In the genomic region with DNA sequence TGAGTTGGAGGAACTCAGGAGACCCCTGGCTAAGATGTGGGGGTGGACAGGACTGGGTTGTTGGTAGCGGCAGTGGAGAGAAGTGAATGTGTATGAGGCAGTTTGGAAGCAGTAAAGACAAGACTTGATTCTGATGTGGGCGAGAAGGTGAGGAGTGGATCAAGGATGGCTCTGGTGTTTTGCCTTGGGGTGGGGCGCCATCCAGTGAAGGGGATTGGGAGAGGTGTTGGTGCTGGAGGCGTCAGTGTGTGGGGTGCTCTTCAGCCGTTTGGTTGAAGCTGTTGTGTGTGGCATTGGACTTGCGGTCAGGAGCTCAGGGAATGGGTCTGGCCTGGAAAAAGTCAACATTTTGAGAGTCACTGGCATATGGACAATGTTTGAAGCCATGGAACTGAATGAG, we compare ENCODE assay signal across 18 cellular contexts. TPM values are rescaled to one million over a fixed set of nuclear protein-coding genes. Genes with fewer than 3 reads are reported as not detected.
DNase-seq lines count a peak whose midpoint lies in the region; ATAC-seq and TF ChIP-seq lines count a peak whose summit lies in the region.
"Had no signal": no experiment of that assay in that cellular context is flagged by ENCODE, and none has a peak within 500 bp of the region (broad histone marks: within the 10 kb centered on the region; RNA-seq: fewer than 3 reads in every experiment).

No MANE protein-coding gene starts in this region.

- peaks cover 5% of the 10 kb centered on the region for H3K4me1 ChIP-seq in mammary epithelial cell (ENCODE audit: insufficient read depth, low read length)
- H3K4me1 ChIP-seq in OCI-LY1 (ENCODE audit: insufficient read depth, low read length, severe bottlenecking), result peaks cover 41% of the 10 kb centered on the region
- H3K4me1 ChIP-seq in prostate gland (replicated peaks), result no peaks in the 10 kb centered on the region
- H3K4me1 ChIP-seq: A549 had no signal

- no peaks in the 10 kb centered on the region for H3K9me3 ChIP-seq in mammary epithelial cell (replicated peaks; ENCODE audit: insufficient read depth, low read length)
- no peaks in the 10 kb centered on the region for H3K9me3 ChIP-seq in OCI-LY1 (ENCODE audit: low read length)
- no peaks in the 10 kb centered on the region for H3K9me3 ChIP-seq in prostate gland
- H3K9me3 ChIP-seq: A549; BLaER1 treated with 17β-estradiol and CSF1 and Interleukin-3, amounts not matched to agents 10 nM and 100 nM had no signal

- TF ChIP-seq CTCF in MCF 10A (IDR thresholded peaks at IDR 0.05; ENCODE audit: unreplicated experiment) (no peak), mammary epithelial cell (conservative IDR thresholded peaks at IDR 0.05 in 1 of 2, IDR thresholded peaks at IDR 0.05 in 1 of 2; ENCODE audit: extremely low read depth in 1 of 2, insufficient read depth in 1 of 2, low read depth in 1 of 2, low read length in 2 of 2) (no peak), OCI-LY1 (IDR thresholded peaks at IDR 0.05; ENCODE audit: low read length) (no peak), prostate gland (IDR thresholded peaks at IDR 0.05) (no peak)

- BruUV-seq in MCF 10A (replicated peaks; lab: Mats Ljungman, UMichigan), result no TSS peak
- no TSS peak for BruUV-seq in mammary epithelial cell (replicated peaks; lab: Mats Ljungman, UMichigan)

- H3K9ac ChIP-seq in mammary epithelial cell (ENCODE audit: insufficient read depth, low read length) (no peak overlapping the region), OCI-LY1 (ENCODE audit: low read length) (no peak overlapping the region)
- H3K9ac ChIP-seq: BLaER1 treated with 17β-estradiol and CSF1 and Interleukin-3, amounts not matched to agents 10 nM and 100 nM had no signal

- H3K79me2 ChIP-seq in mammary epithelial cell (ENCODE audit: insufficient read depth, low read length) (peaks cover 7% of the 10 kb centered on the region), OCI-LY1 (ENCODE audit: insufficient read depth, low read length) (no peaks in the 10 kb centered on the region)

- H3F3A ChIP-seq in OCI-LY1 (ENCODE audit: insufficient read depth, low read length), result no peaks in the 10 kb centered on the region

- no peak overlapping the region for H3K4me3 Mint-ChIP-seq in MCF 10A (ENCODE audit: unreplicated experiment)
- H3K4me3 Mint-ChIP-seq in stimulated activated memory B cell treated with anti-CD40 and anti-IgM and Interleukin-4, amounts not matched to agents 10 μg/mL and 1 μg/mL and 100 μg/mL, for 72 hours, result no peak overlapping the region

- H3K36me3 Mint-ChIP-seq in MCF 10A (ENCODE audit: insufficient read depth, unreplicated experiment), result peaks cover 69% of the 10 kb centered on the region
- H3K36me3 Mint-ChIP-seq in stimulated activated memory B cell treated with anti-CD40 and anti-IgM and Interleukin-4, amounts not matched to agents 10 μg/mL and 1 μg/mL and 100 μg/mL, for 72 hours, result peaks cover 46% of the 10 kb centered on the region

- TF ChIP-seq POLR2A in prostate gland (IDR thresholded peaks at IDR 0.05), result no peak

- H3K4me1 Mint-ChIP-seq in MCF 10A (ENCODE audit: insufficient read depth, unreplicated experiment), result peaks cover 8% of the 10 kb centered on the region
- H3K4me1 Mint-ChIP-seq in stimulated activated memory B cell treated with anti-CD40 and anti-IgM and Interleukin-4, amounts not matched to agents 10 μg/mL and 1 μg/mL and 100 μg/mL, for 72 hours, result peaks cover 15% of the 10 kb centered on the region

- no peaks in the 10 kb centered on the region for H3K9me3 Mint-ChIP-seq in MCF 10A (ENCODE audit: unreplicated experiment)
- no peaks in the 10 kb centered on the region for H3K9me3 Mint-ChIP-seq in stimulated activated memory B cell treated with anti-CD40 and anti-IgM and Interleukin-4, amounts not matched to agents 10 μg/mL and 1 μg/mL and 100 μg/mL, for 72 hours

- CTCF ChIA-PET in MCF 10A (lab: Yijun Ruan, JAX) (interaction anchor here (0.6 kb wide), 2 partner anchors 150 to 212 kb away, joined by 3 read pairs; no protein-coding TSS in a partner anchor), mammary epithelial cell (lab: Charles Lee; ENCODE audit: low non-redundant PET) (no interaction called here)

- peak overlapping the region; percentile 46 for H3K27ac Mint-ChIP-seq in MCF 10A (ENCODE audit: low read depth, unreplicated experiment)
- peak overlapping the region; percentile 0 for H3K27ac Mint-ChIP-seq in stimulated activated memory B cell treated with anti-CD40 and anti-IgM and Interleukin-4, amounts not matched to agents 10 μg/mL and 1 μg/mL and 100 μg/mL, for 72 hours

- no peak for ATAC-seq in stimulated activated memory B cell treated with anti-CD40 and anti-IgM and Interleukin-4, amounts not matched to agents 10 μg/mL and 1 μg/mL and 100 μg/mL, for 72 hours
- no peak for ATAC-seq in GM18511 (IDR thresholded peaks at IDR 0.05; ENCODE audit: unreplicated experiment)
- ATAC-seq: PC-3 had no signal

- in situ Hi-C loops in mammary epithelial cell (cut with MboI; ENCODE audit: low sequenced_read_pairs in 2 of 2), result loop anchor here (10.0 to 25.0 kb wide), 2 partner anchors 198 to 220 kb away; no protein-coding TSS in a partner anchor

- POLR2A ChIA-PET in MCF 10A (lab: Yijun Ruan, JAX), result interaction anchor here (0.8 kb wide), 1 partner anchor 10 kb away, joined by 3 read pairs; no protein-coding TSS in a partner anchor

- no peaks in the 10 kb centered on the region for H3K9me2 ChIP-seq in OCI-LY1 (ENCODE audit: low read depth, low read length)

- intact Hi-C loops in MCF 10A (cut with micrococcal nuclease) (no loop called here), mammary epithelial cell (cut with micrococcal nuclease) (no loop called here), prostate gland (cut with DNase I) (no loop called here)

- H3K36me3 ChIP-seq in mammary epithelial cell (ENCODE audit: insufficient read depth, low read length), result peaks cover 18% of the 10 kb centered on the region
- peaks cover 55% of the 10 kb centered on the region for H3K36me3 ChIP-seq in OCI-LY1 (ENCODE audit: insufficient read depth, low read length)
- no peaks in the 10 kb centered on the region for H3K36me3 ChIP-seq in prostate gland

- H3K27me3 ChIP-seq in mammary epithelial cell (ENCODE audit: insufficient read depth, low read length), result no peaks in the 10 kb centered on the region
- H3K27me3 ChIP-seq in OCI-LY1 (ENCODE audit: insufficient read depth, low read length), result no peaks in the 10 kb centered on the region
- H3K27me3 ChIP-seq in prostate gland (replicated peaks; ENCODE audit: insufficient read depth), result no peaks in the 10 kb centered on the region
- H3K27me3 ChIP-seq: BLaER1 treated with 17β-estradiol and CSF1 and Interleukin-3, amounts not matched to agents 10 nM and 100 nM had no signal

- dilution Hi-C loops in mammary epithelial cell (cut with HindIII; ENCODE audit: low sequenced_read_pairs), result no loop called here

- H3K4me3 ChIP-seq in mammary epithelial cell (replicated peaks in 1 of 3; ENCODE audit: insufficient read depth in 1 of 3, low read depth in 2 of 3, low read length in 3 of 3) (no peak overlapping the region), OCI-LY1 (ENCODE audit: low read depth, low read length, poor library complexity, severe bottlenecking) (no peak overlapping the region), prostate gland (no peak overlapping the region)
- H3K4me3 ChIP-seq: A549; BLaER1 treated with 17β-estradiol and CSF1 and Interleukin-3, amounts not matched to agents 10 nM and 100 nM had no signal

- H2AFZ ChIP-seq in mammary epithelial cell (ENCODE audit: low read depth, low read length) (no peak overlapping the region), OCI-LY1 (ENCODE audit: low read length) (no peak overlapping the region)

- H4K20me1 ChIP-seq in mammary epithelial cell (ENCODE audit: insufficient read depth, low read length) (no peaks in the 10 kb centered on the region), OCI-LY1 (ENCODE audit: insufficient read depth, low read length) (no peaks in the 10 kb centered on the region)
- H4K20me1 ChIP-seq: BLaER1 treated with 17β-estradiol and CSF1 and Interleukin-3, amounts not matched to agents 10 nM and 100 nM had no signal

- H3K4me2 ChIP-seq in mammary epithelial cell (ENCODE audit: insufficient read depth, low read depth, low read length) (no peak overlapping the region), OCI-LY1 (ENCODE audit: low read length) (no peak overlapping the region)
- H3K4me2 ChIP-seq: A549; BLaER1 treated with 17β-estradiol and CSF1 and Interleukin-3, amounts not matched to agents 10 nM and 100 nM had no signal

- H3K27ac ChIP-seq in mammary epithelial cell (ENCODE audit: insufficient read depth, low read depth, low read length) (no peak overlapping the region), OCI-LY1 (ENCODE audit: low read depth, low read length, poor library complexity, severe bottlenecking) (peak overlapping the region; percentile 27), cingulate gyrus (ENCODE audit: low read depth, low read length) (peak overlapping the region; percentile 49), prostate gland (no peak overlapping the region)
- H3K27ac ChIP-seq: A549; BLaER1 treated with 17β-estradiol and CSF1 and Interleukin-3, amounts not matched to agents 10 nM and 100 nM had no signal

- H3K27me3 Mint-ChIP-seq in MCF 10A (ENCODE audit: insufficient read depth, unreplicated experiment), result no peaks in the 10 kb centered on the region
- no peaks in the 10 kb centered on the region for H3K27me3 Mint-ChIP-seq in stimulated activated memory B cell treated with anti-CD40 and anti-IgM and Interleukin-4, amounts not matched to agents 10 μg/mL and 1 μg/mL and 100 μg/mL, for 72 hours

- 65% methylated on average over 6 of the region's 6 CpGs for WGBS in mammary epithelial cell (ENCODE audit: low coverage, missing lambda C conversion rate)
- 88% methylated on average over 6 of the region's 6 CpGs for WGBS in prostate gland

- DNase-seq in MCF 10A (ENCODE audit: unreplicated experiment) (no peak), mammary epithelial cell (no peak), prostate gland (ENCODE audit: low spot score) (no peak), NCI-H2171 (lab: John Stamatoyannopoulos, UW) (no peak)
- DNase-seq: DMS53; H7; Karpas-422; MM.1S; NCI-H1694; NCI-H526 treated with DMSO at 0.1 percent for 48 hours; NK-92 treated with Interleukin-12 subunit alpha and Interleukin-12 subunit beta, amount 100 ng/mL, for 24 hours; PC-3 had no signal

RNA-seq across cellular contexts. Expression of gene FAN1, which starts 13.3 kb away (rescaled TPM):
- total RNA-seq in MCF 10A (2022) (22.4 and 29.8 TPM in 2 replicates), mammary epithelial cell (10 to 100 TPM; 21.5 to 23.8 TPM), prostate gland (10 to 100 TPM; 25.0 to 26.0 TPM)
- 8.4 TPM for polyA plus RNA-seq in mammary epithelial cell
- polyA minus RNA-seq in mammary epithelial cell, result 18.0 TPM

Comparison
In these comparisons a context has a peak if more than half of its experiments do, and no peak if none do; other contexts are left out.
1. H3K27ac ChIP-seq: peak in OCI-LY1 (single experiment) and cingulate gyrus (single experiment); none in mammary epithelial cell (single experiment) and prostate gland (0 of 2).